8 cellular contexts compared by ENCODE assay signal in the genomic region with DNA sequence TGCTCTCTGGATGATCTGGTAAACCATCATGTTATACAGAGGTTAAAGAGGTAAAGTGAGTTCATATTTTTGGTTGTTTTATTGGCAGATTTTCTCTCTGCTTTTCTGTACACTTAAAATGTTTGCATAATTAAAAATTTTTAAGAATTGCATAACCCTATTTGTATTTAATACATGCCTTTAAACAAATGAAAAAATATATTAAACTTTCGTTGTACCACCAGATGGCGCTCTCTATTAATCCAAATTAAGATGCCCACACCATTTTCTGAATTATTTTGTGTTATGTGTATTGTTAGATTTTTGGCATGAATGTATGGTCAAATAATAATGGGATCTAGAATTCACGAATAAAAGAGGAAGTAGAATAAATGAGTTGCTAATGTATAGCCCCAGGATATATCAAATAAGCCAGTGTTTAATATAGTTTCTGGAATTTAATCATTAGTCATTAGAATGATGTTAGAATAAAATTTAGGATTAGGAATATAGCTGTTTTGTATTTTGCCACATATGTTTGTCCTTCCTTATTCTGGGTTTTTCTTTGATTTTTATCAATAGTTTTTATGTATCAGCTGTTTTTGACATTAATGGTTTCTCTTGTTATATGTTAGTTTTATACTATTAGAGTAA. TPM values are rescaled to one million over a fixed set of nuclear protein-coding genes. Genes with fewer than 3 reads are reported as not detected.
DNase-seq lines count a peak whose midpoint lies in the region; ATAC-seq, FAIRE-seq and TF ChIP-seq lines count a peak whose summit lies in the region.

No MANE protein-coding gene starts in this region.

- FAIRE-seq in RCC 7860 (lab: Jason Lieb, UNC), result peak; percentile 78

- no peaks in the 10 kb centered on the region for H3K27me3 Mint-ChIP-seq in CD4-positive, alpha-beta T cell
- no peaks in the 10 kb centered on the region for H3K27me3 Mint-ChIP-seq in progenitor cell of endocrine pancreas
- no peaks in the 10 kb centered on the region for H3K27me3 Mint-ChIP-seq in activated naive CD4-positive, alpha-beta T cell treated with anti-CD3 and anti-CD28 coated beads, Interleukin-2, amount 10 ng/mL, durations not matched to agents 7 days and 5 days

- ATAC-seq in CD4-positive, alpha-beta T cell (ENCODE audit: poor library complexity), result no peak
- no peak for ATAC-seq in GM19397 (IDR thresholded peaks at IDR 0.05; ENCODE audit: unreplicated experiment)

- no peaks in the 10 kb centered on the region for H3K27me3 ChIP-seq in CD4-positive, alpha-beta T cell (ENCODE audit: control insufficient read depth, insufficient read depth, low read length)

- H3K4me3 Mint-ChIP-seq in CD4-positive, alpha-beta T cell, result no peak overlapping the region
- no peak overlapping the region for H3K4me3 Mint-ChIP-seq in progenitor cell of endocrine pancreas (ENCODE audit: low read depth)
- H3K4me3 Mint-ChIP-seq in activated naive CD4-positive, alpha-beta T cell treated with anti-CD3 and anti-CD28 coated beads, Interleukin-2, amount 10 ng/mL, durations not matched to agents 7 days and 5 days, result no peak overlapping the region

- H3K9me3 Mint-ChIP-seq in CD4-positive, alpha-beta T cell, result no peaks in the 10 kb centered on the region
- peaks cover 3% of the 10 kb centered on the region for H3K9me3 Mint-ChIP-seq in progenitor cell of endocrine pancreas (ENCODE audit: low read depth)
- no peaks in the 10 kb centered on the region for H3K9me3 Mint-ChIP-seq in activated naive CD4-positive, alpha-beta T cell treated with anti-CD3 and anti-CD28 coated beads, Interleukin-2, amount 10 ng/mL, durations not matched to agents 7 days and 5 days

- H3K4me1 Mint-ChIP-seq in CD4-positive, alpha-beta T cell (ENCODE audit: low read depth), result peaks cover 66% of the 10 kb centered on the region
- peaks cover 8% of the 10 kb centered on the region for H3K4me1 Mint-ChIP-seq in progenitor cell of endocrine pancreas (ENCODE audit: low read depth)
- peaks cover 11% of the 10 kb centered on the region for H3K4me1 Mint-ChIP-seq in activated naive CD4-positive, alpha-beta T cell treated with anti-CD3 and anti-CD28 coated beads, Interleukin-2, amount 10 ng/mL, durations not matched to agents 7 days and 5 days

- no peak for DNase-seq in CD4-positive, alpha-beta T cell
- DNase-seq in HT1080 (ENCODE audit: low read depth), result peak; percentile 15
- DNase-seq in RCC 7860 (ENCODE audit: low spot score), result no peak
- peak; percentile 55 to 76 for DNase-seq in erythroblast (lab: John Stamatoyannopoulos, UW)
- no peak for DNase-seq in progenitor cell of endocrine pancreas (ENCODE audit: low spot score, unreplicated experiment)
- DNase-seq in activated naive CD4-positive, alpha-beta T cell treated with anti-CD3 and anti-CD28 coated beads, Interleukin-2, amount 10 ng/mL, durations not matched to agents 7 days and 5 days, result no peak
- DNase-seq in cerebellar nuclear complex (lab: John Stamatoyannopoulos, UW), result no peak

- H3K36me3 Mint-ChIP-seq in CD4-positive, alpha-beta T cell (ENCODE audit: low read depth), result peaks cover 10% of the 10 kb centered on the region
- H3K36me3 Mint-ChIP-seq in progenitor cell of endocrine pancreas (ENCODE audit: insufficient read depth), result peaks cover 1% of the 10 kb centered on the region
- peaks cover 8% of the 10 kb centered on the region for H3K36me3 Mint-ChIP-seq in activated naive CD4-positive, alpha-beta T cell treated with anti-CD3 and anti-CD28 coated beads, Interleukin-2, amount 10 ng/mL, durations not matched to agents 7 days and 5 days

- TF ChIP-seq CTCF in CD4-positive, alpha-beta T cell (IDR thresholded peaks at IDR 0.05), result peak; percentile 82
- TF ChIP-seq CTCF in progenitor cell of endocrine pancreas (IDR thresholded peaks at IDR 0.05; ENCODE audit: unreplicated experiment), result peak; percentile 72

- no peaks in the 10 kb centered on the region for H3K9me3 ChIP-seq in CD4-positive, alpha-beta T cell (ENCODE audit: control insufficient read depth, low read length)

- intact Hi-C loops in CD4-positive, alpha-beta T cell (cut with DNase I, micrococcal nuclease), result loop anchor here (1.0 to 5.0 kb wide), 5 partner anchors 178 to 646 kb away; a partner anchor contains a TSS

- TF ChIP-seq POLR2A in erythroblast (IDR thresholded peaks at IDR 0.05; ENCODE audit: low read length), result no peak

- CTCF ChIA-PET in CD4-positive, alpha-beta T cell (lab: Charles Lee), result interaction anchor here (1.2 to 3.6 kb wide), 3 partner anchors 80 to 250 kb away, joined by 3 to 15 read pairs (median 10); a partner anchor contains a TSS
- CTCF ChIA-PET in activated naive CD4-positive, alpha-beta T cell treated with anti-CD3 and anti-CD28 coated beads, Interleukin-2, amount 10 ng/mL, durations not matched to agents 7 days and 5 days (lab: Charles Lee), result interaction anchor here (0.7 to 2.9 kb wide), 15 partner anchors 10 to 301 kb away, joined by 3 to 44 read pairs (median 4); no protein-coding TSS in a partner anchor

- no peak overlapping the region for H3K27ac ChIP-seq in CD4-positive, alpha-beta T cell (ENCODE audit: low read depth, low read length)

- peak overlapping the region; percentile 8 for H3K27ac Mint-ChIP-seq in CD4-positive, alpha-beta T cell
- H3K27ac Mint-ChIP-seq in progenitor cell of endocrine pancreas, result no peak overlapping the region
- no peak overlapping the region for H3K27ac Mint-ChIP-seq in activated naive CD4-positive, alpha-beta T cell treated with anti-CD3 and anti-CD28 coated beads, Interleukin-2, amount 10 ng/mL, durations not matched to agents 7 days and 5 days

- POLR2A ChIA-PET in CD4-positive, alpha-beta T cell (lab: Charles Lee), result no interaction called here

RNA-seq across cellular contexts. Expression of a gene that starts 38.9 kb away (rescaled TPM):
- total RNA-seq in CD4-positive, alpha-beta T cell, result 10 to 100 TPM; 20.0 to 22.5 TPM
- 19.2 and 33.3 TPM in 2 replicates for total RNA-seq in HT1080 (2014; rRNA removed; shearing (Covaris generic))
- polyA plus RNA-seq in HT1080 (2015; cell fraction: cytosol; rRNA removed), result 29.2 and 34.8 TPM in 2 replicates
- polyA plus RNA-seq in HT1080 (2015; cell fraction: nucleus; rRNA removed), result 24.7 and 25.2 TPM in 2 replicates
- total RNA-seq in progenitor cell of endocrine pancreas, result 32.8 and 34.1 TPM in 2 replicates

Comparison
In these comparisons a context has a peak if more than half of its experiments do, and no peak if none do; other contexts are left out.
1. DNase-seq: peak in HT1080 (single experiment) and erythroblast (2 of 2); none in CD4-positive, alpha-beta T cell (0 of 10), RCC 7860 (single experiment), progenitor cell of endocrine pancreas (single experiment), activated naive CD4-positive, alpha-beta T cell treated with anti-CD3 and anti-CD28 coated beads, Interleukin-2, amount 10 ng/mL, durations not matched to agents 7 days and 5 days (single experiment) and cerebellar nuclear complex (0 of 2).